8 cellular contexts compared by ENCODE assay signal in the genomic region with DNA sequence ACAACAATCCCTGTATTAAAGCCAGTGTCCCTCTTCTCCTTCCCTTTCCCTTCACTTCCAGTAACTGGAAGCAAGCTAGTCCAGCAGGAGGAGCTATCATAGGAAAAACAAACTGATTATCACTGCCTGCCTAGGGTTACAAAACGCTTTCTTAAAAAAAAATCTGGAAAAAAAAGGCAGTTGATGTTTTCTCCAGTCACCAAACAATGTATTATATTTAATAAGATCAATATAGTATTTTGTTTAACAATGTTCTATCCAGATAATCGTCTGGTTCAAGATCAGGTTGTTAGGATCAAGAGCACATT.
DNase-seq lines count a peak whose midpoint lies in the region; ATAC-seq and TF ChIP-seq lines count a peak whose summit lies in the region.
"Had no signal": no experiment of that assay in that cellular context is flagged by ENCODE, and none has a peak within 500 bp of the region (broad histone marks: within the 10 kb centered on the region; RNA-seq: fewer than 3 reads in every experiment).

No MANE protein-coding gene starts in this region.

- H3K4me3 ChIP-seq in GM23338, result no peak overlapping the region
- no peak overlapping the region for H3K4me3 ChIP-seq in adipocyte (ENCODE audit: low read length)

- intact Hi-C loops in left cardiac atrium (cut with DNase I), result no loop called here

- H3K27me3 ChIP-seq in GM23338 (ENCODE audit: insufficient read depth) (no peaks in the 10 kb centered on the region), adipocyte (replicated peaks; ENCODE audit: control insufficient read depth, insufficient read depth, low read length) (no peaks in the 10 kb centered on the region)

- no peaks in the 10 kb centered on the region for H3F3A ChIP-seq in GM23338 (replicated peaks; ENCODE audit: low read depth)

- DNase-seq in GM23338 (ENCODE audit: low spot score) (peak; percentile 49), adipocyte (ENCODE audit: low read depth) (peak; percentile 67), left cardiac atrium (no peak)
- no peak for DNase-seq in stimulated activated effector memory CD8-positive, alpha-beta T cell treated with anti-CD3 and anti-CD28 coated beads, Interleukin-12 subunit alpha, Interleukin-12 subunit beta, amount 100 ng/mL, for 72 hours (ENCODE audit: low spot score in 2 of 2)
- DNase-seq in activated CD8-positive, alpha-beta memory T cell treated with anti-CD3 and anti-CD28 coated beads, Interleukin-2, amount 50 U/mL, for 4 hours, result no peak
- DNase-seq: stimulated activated CD4-positive, alpha-beta T cell treated with anti-CD3 and anti-CD28 coated beads, Interleukin-15, amount 100 ng/mL, for 24 hours had no signal

- no peaks in the 10 kb centered on the region for H3K9me3 ChIP-seq in adipocyte (ENCODE audit: control insufficient read depth, low read length)

- H3K4me1 Mint-ChIP-seq in GM23338, result peaks cover 7% of the 10 kb centered on the region
- peaks cover 18% of the 10 kb centered on the region for H3K4me1 Mint-ChIP-seq in stimulated activated effector memory CD8-positive, alpha-beta T cell treated with anti-CD3 and anti-CD28 coated beads, Interleukin-12 subunit alpha, Interleukin-12 subunit beta, amount 100 ng/mL, for 72 hours

- H3K9ac ChIP-seq in adipocyte (ENCODE audit: low read length), result peak overlapping the region; percentile 57

- H3K9me3 Mint-ChIP-seq in GM23338, result no peaks in the 10 kb centered on the region
- H3K9me3 Mint-ChIP-seq in stimulated activated effector memory CD8-positive, alpha-beta T cell treated with anti-CD3 and anti-CD28 coated beads, Interleukin-12 subunit alpha, Interleukin-12 subunit beta, amount 100 ng/mL, for 72 hours, result no peaks in the 10 kb centered on the region

- no peaks in the 10 kb centered on the region for H3K27me3 Mint-ChIP-seq in GM23338 (ENCODE audit: insufficient read depth, low read depth, poor library complexity)

- no peak overlapping the region for H3K27ac ChIP-seq in GM23338 (ENCODE audit: low read depth)

- no peak overlapping the region for H3K27ac Mint-ChIP-seq in GM23338
- peak overlapping the region; percentile 69 for H3K27ac Mint-ChIP-seq in stimulated activated effector memory CD8-positive, alpha-beta T cell treated with anti-CD3 and anti-CD28 coated beads, Interleukin-12 subunit alpha, Interleukin-12 subunit beta, amount 100 ng/mL, for 72 hours

- no peak overlapping the region for H3K4me3 Mint-ChIP-seq in GM23338
- no peak overlapping the region for H3K4me3 Mint-ChIP-seq in stimulated activated effector memory CD8-positive, alpha-beta T cell treated with anti-CD3 and anti-CD28 coated beads, Interleukin-12 subunit alpha, Interleukin-12 subunit beta, amount 100 ng/mL, for 72 hours

- H3K79me2 ChIP-seq in GM23338 (replicated peaks; ENCODE audit: insufficient read depth), result no peaks in the 10 kb centered on the region

- no peaks in the 10 kb centered on the region for H3K9me2 ChIP-seq in GM23338 (ENCODE audit: insufficient read depth)

- no peak overlapping the region for H3K4me2 ChIP-seq in GM23338

- H3K36me3 ChIP-seq in GM23338 (ENCODE audit: insufficient read depth), result 0 out of 2 replicates have a peak, but pooled peaks cover 6% of the 10 kb centered on the region
- peaks cover 98% of the 10 kb centered on the region for H3K36me3 ChIP-seq in adipocyte (ENCODE audit: control insufficient read depth, insufficient read depth, low read length, severe bottlenecking)

- H2AFZ ChIP-seq in GM23338, result no peak overlapping the region

- peak; percentile 61 to 68 for TF ChIP-seq CTCF in GM23338 (conservative IDR thresholded peaks at IDR 0.05; ENCODE audit: low read depth in 2 of 2)

- H3K36me3 Mint-ChIP-seq in GM23338 (ENCODE audit: low read depth), result peaks cover 34% of the 10 kb centered on the region
- H3K36me3 Mint-ChIP-seq in stimulated activated effector memory CD8-positive, alpha-beta T cell treated with anti-CD3 and anti-CD28 coated beads, Interleukin-12 subunit alpha, Interleukin-12 subunit beta, amount 100 ng/mL, for 72 hours, result peaks cover 87% of the 10 kb centered on the region

- no peaks in the 10 kb centered on the region for H4K20me1 ChIP-seq in GM23338 (replicated peaks; ENCODE audit: insufficient read depth)

- peaks cover 7% of the 10 kb centered on the region for H3K4me1 ChIP-seq in GM23338 (ENCODE audit: insufficient read depth)
- H3K4me1 ChIP-seq in adipocyte (ENCODE audit: control insufficient read depth, insufficient read depth, low read length), result peaks cover 49% of the 10 kb centered on the region

- ATAC-seq in GM23338 (peak; percentile 78), left cardiac atrium (peak; percentile 78 to 79), HG03378 (IDR thresholded peaks at IDR 0.05; ENCODE audit: unreplicated experiment) (no peak), GM19328 (IDR thresholded peaks at IDR 0.05; ENCODE audit: unreplicated experiment) (no peak)
- ATAC-seq in stimulated activated effector memory CD8-positive, alpha-beta T cell treated with anti-CD3 and anti-CD28 coated beads, Interleukin-12 subunit alpha, Interleukin-12 subunit beta, amount 100 ng/mL, for 72 hours, result no peak

TF ChIP-seq in GM23338, 12 proteins besides CTCF, POLR2A, EP300 and RAD21 (continues in another document):
- TF ChIP-seq, protein P1, sequence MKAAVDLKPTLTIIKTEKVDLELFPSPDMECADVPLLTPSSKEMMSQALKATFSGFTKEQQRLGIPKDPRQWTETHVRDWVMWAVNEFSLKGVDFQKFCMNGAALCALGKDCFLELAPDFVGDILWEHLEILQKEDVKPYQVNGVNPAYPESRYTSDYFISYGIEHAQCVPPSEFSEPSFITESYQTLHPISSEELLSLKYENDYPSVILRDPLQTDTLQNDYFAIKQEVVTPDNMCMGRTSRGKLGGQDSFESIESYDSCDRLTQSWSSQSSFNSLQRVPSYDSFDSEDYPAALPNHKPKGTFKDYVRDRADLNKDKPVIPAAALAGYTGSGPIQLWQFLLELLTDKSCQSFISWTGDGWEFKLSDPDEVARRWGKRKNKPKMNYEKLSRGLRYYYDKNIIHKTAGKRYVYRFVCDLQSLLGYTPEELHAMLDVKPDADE (IDR thresholded peaks at IDR 0.05), result no peak
- TF ChIP-seq EZH2phosphoT487 (IDR thresholded peaks at IDR 0.05; ENCODE audit: unreplicated experiment), result no peak
- no peak for TF ChIP-seq STAT1 (IDR thresholded peaks at IDR 0.05; ENCODE audit: unreplicated experiment)
- no peak for TF ChIP-seq ZNF114 (CRISPR knock-in tag; IDR thresholded peaks at IDR 0.05)
- TF ChIP-seq EZH2 (IDR thresholded peaks at IDR 0.05; ENCODE audit: low read depth, unreplicated experiment), result no peak
- TF ChIP-seq, protein P2, sequence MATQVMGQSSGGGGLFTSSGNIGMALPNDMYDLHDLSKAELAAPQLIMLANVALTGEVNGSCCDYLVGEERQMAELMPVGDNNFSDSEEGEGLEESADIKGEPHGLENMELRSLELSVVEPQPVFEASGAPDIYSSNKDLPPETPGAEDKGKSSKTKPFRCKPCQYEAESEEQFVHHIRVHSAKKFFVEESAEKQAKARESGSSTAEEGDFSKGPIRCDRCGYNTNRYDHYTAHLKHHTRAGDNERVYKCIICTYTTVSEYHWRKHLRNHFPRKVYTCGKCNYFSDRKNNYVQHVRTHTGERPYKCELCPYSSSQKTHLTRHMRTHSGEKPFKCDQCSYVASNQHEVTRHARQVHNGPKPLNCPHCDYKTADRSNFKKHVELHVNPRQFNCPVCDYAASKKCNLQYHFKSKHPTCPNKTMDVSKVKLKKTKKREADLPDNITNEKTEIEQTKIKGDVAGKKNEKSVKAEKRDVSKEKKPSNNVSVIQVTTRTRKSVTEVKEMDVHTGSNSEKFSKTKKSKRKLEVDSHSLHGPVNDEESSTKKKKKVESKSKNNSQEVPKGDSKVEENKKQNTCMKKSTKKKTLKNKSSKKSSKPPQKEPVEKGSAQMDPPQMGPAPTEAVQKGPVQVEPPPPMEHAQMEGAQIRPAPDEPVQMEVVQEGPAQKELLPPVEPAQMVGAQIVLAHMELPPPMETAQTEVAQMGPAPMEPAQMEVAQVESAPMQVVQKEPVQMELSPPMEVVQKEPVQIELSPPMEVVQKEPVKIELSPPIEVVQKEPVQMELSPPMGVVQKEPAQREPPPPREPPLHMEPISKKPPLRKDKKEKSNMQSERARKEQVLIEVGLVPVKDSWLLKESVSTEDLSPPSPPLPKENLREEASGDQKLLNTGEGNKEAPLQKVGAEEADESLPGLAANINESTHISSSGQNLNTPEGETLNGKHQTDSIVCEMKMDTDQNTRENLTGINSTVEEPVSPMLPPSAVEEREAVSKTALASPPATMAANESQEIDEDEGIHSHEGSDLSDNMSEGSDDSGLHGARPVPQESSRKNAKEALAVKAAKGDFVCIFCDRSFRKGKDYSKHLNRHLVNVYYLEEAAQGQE (IDR thresholded peaks at IDR 0.05; ENCODE audit: unreplicated experiment), result no peak

Comparison
In these comparisons a context has a peak if more than half of its experiments do, and no peak if none do; other contexts are left out.
1. ATAC-seq: peak in GM23338 (single experiment) and left cardiac atrium (2 of 2); none in stimulated activated effector memory CD8-positive, alpha-beta T cell treated with anti-CD3 and anti-CD28 coated beads, Interleukin-12 subunit alpha, Interleukin-12 subunit beta, amount 100 ng/mL, for 72 hours (single experiment), HG03378 (single experiment) and GM19328 (single experiment).
2. DNase-seq: peak in GM23338 (single experiment) and adipocyte (single experiment); none in left cardiac atrium (single experiment), stimulated activated effector memory CD8-positive, alpha-beta T cell treated with anti-CD3 and anti-CD28 coated beads, Interleukin-12 subunit alpha, Interleukin-12 subunit beta, amount 100 ng/mL, for 72 hours (0 of 2) and activated CD8-positive, alpha-beta memory T cell treated with anti-CD3 and anti-CD28 coated beads, Interleukin-2, amount 50 U/mL, for 4 hours (single experiment).